In genomic region chr17:82859431-82860403, GRCh38 we compare ENCODE assay signal across 8 cellular contexts. TPM values are rescaled to one million over a fixed set of nuclear protein-coding genes. Genes with fewer than 3 reads are reported as not detected.
DNase-seq lines count a peak whose midpoint lies in the region; FAIRE-seq and TF ChIP-seq lines count a peak whose summit lies in the region.

No MANE protein-coding gene starts in this region.

- TF ChIP-seq CTCF in HFFc6 (IDR thresholded peaks at IDR 0.05) (no peak), keratinocyte (optimal IDR thresholded peaks at IDR 0.05 in 1 of 3, IDR thresholded peaks at IDR 0.05 in 1 of 3, conservative IDR thresholded peaks at IDR 0.05 in 1 of 3; ENCODE audit: extremely low read depth in 1 of 3, insufficient read depth in 2 of 3, low read length in 3 of 3) (no peak)

- H3K4me3 ChIP-seq in BLaER1 treated with 17β-estradiol and CSF1 and Interleukin-3, amounts not matched to agents 10 nM and 100 nM: peak overlapping the region; percentile 40 to 67 (median 56); a peak in 19 of 20 replicates
- H3K4me3 ChIP-seq in keratinocyte (ENCODE audit: control insufficient read depth in 2 of 3, extremely low read depth in 1 of 3, insufficient read depth in 2 of 3, low read depth in 1 of 3, low read length in 3 of 3): no peak overlapping the region

- peak overlapping the region; percentile 75 for H3K27ac Mint-ChIP-seq in HFFc6
- H3K27ac Mint-ChIP-seq in T-helper 2 cell treated with Interferon-gamma antibody and Interleukin-4, amounts not matched to agents 5 μg/mL and 100 μg/mL, for 36 hours: peak overlapping the region; percentile 97

- peaks cover 7% of the 10 kb centered on the region for H3K79me2 ChIP-seq in keratinocyte (ENCODE audit: control insufficient read depth, insufficient read depth, low read length)

- dilution Hi-C loops in keratinocyte (cut with MboI; ENCODE audit: extremely low pct_ligation_motif_present, low sequenced_read_pairs): no loop called here

- peak overlapping the region; percentile 77 to 87 (median 82) for H3K9ac ChIP-seq in BLaER1 treated with 17β-estradiol and CSF1 and Interleukin-3, amounts not matched to agents 10 nM and 100 nM
- H3K9ac ChIP-seq in keratinocyte (ENCODE audit: control insufficient read depth, extremely low read depth, insufficient read depth, low read length): peak overlapping the region; percentile 72

- peak overlapping the region; percentile 88 to 98 (median 93) for H3K27ac ChIP-seq in BLaER1 treated with 17β-estradiol and CSF1 and Interleukin-3, amounts not matched to agents 10 nM and 100 nM
- H3K27ac ChIP-seq in keratinocyte (ENCODE audit: control insufficient read depth, insufficient read depth, low read length): peak overlapping the region; percentile 88

- no peak for FAIRE-seq in keratinocyte (lab: Jason Lieb, UNC)

- no peaks in the 10 kb centered on the region for H3K9me3 ChIP-seq in BLaER1 treated with 17β-estradiol and CSF1 and Interleukin-3, amounts not matched to agents 10 nM and 100 nM (replicated peaks in 1 of 11)
- no peaks in the 10 kb centered on the region for H3K9me3 ChIP-seq in keratinocyte (ENCODE audit: control insufficient read depth, low read depth, low read length)

- H3K4me1 ChIP-seq in BLaER1 treated with 17β-estradiol and CSF1 and Interleukin-3, amounts not matched to agents 10 nM and 100 nM: peaks cover 64 to 72% (median 70%) of the 10 kb centered on the region in 10 experiments
- H3K4me1 ChIP-seq in keratinocyte (ENCODE audit: control insufficient read depth, extremely low read depth, insufficient read depth, low read length): peaks cover 36% of the 10 kb centered on the region

- H3K9me3 Mint-ChIP-seq in HFFc6: no peaks in the 10 kb centered on the region
- no peaks in the 10 kb centered on the region for H3K9me3 Mint-ChIP-seq in T-helper 2 cell treated with Interferon-gamma antibody and Interleukin-4, amounts not matched to agents 5 μg/mL and 100 μg/mL, for 36 hours

- no peak overlapping the region for H2AFZ ChIP-seq in keratinocyte (ENCODE audit: control insufficient read depth, low read length)

- H3K9me1 ChIP-seq in keratinocyte (ENCODE audit: control insufficient read depth, extremely low read depth, insufficient read depth, low read length): no peaks in the 10 kb centered on the region

- H3K4me3 Mint-ChIP-seq in HFFc6: no peak overlapping the region
- H3K4me3 Mint-ChIP-seq in T-helper 2 cell treated with Interferon-gamma antibody and Interleukin-4, amounts not matched to agents 5 μg/mL and 100 μg/mL, for 36 hours: peak overlapping the region; percentile 91

- H3K4me1 Mint-ChIP-seq in HFFc6 (ENCODE audit: low read depth): peaks cover 27% of the 10 kb centered on the region
- peaks cover 54% of the 10 kb centered on the region for H3K4me1 Mint-ChIP-seq in T-helper 2 cell treated with Interferon-gamma antibody and Interleukin-4, amounts not matched to agents 5 μg/mL and 100 μg/mL, for 36 hours (ENCODE audit: low read depth)

- H4K20me1 ChIP-seq in BLaER1 treated with 17β-estradiol and CSF1 and Interleukin-3, amounts not matched to agents 10 nM and 100 nM: peaks cover 0 to 60% (median 38%) of the 10 kb centered on the region in 11 experiments; a peak in 20 of 22 replicates
- no peaks in the 10 kb centered on the region for H4K20me1 ChIP-seq in keratinocyte (ENCODE audit: control insufficient read depth, extremely low read depth, insufficient read depth, low read length)

- DNase-seq in HFFc6 (peak; percentile 5), astrocyte of the hippocampus (ENCODE audit: low read depth, low spot score) (peak; percentile 89), keratinocyte (ENCODE audit: low read depth, low spot score) (no peak), D341Med (ENCODE audit: low spot score) (no peak), NCI-H524 treated with DMSO at 0.1 percent for 48 hours (lab: John Stamatoyannopoulos, UW) (no peak)
- DNase-seq in T-helper 2 cell treated with Interferon-gamma antibody and Interleukin-4, amounts not matched to agents 5 μg/mL and 100 μg/mL, for 36 hours (ENCODE audit: low spot score): peak; percentile 85
- peak; percentile 42 for DNase-seq in stimulated activated CD4-positive, alpha-beta T cell treated with anti-CD3 and anti-CD28 coated beads, Interleukin-2, amount 100 ng/mL, for 4 hours (ENCODE audit: low read depth)

- H3K36me3 Mint-ChIP-seq in HFFc6 (ENCODE audit: low read depth): no peaks in the 10 kb centered on the region
- peaks cover 32% of the 10 kb centered on the region for H3K36me3 Mint-ChIP-seq in T-helper 2 cell treated with Interferon-gamma antibody and Interleukin-4, amounts not matched to agents 5 μg/mL and 100 μg/mL, for 36 hours (ENCODE audit: low read depth)

- H3K27me3 Mint-ChIP-seq in HFFc6 (ENCODE audit: insufficient read depth): no peaks in the 10 kb centered on the region; the same call in 1 of the 2 replicates
- H3K27me3 Mint-ChIP-seq in T-helper 2 cell treated with Interferon-gamma antibody and Interleukin-4, amounts not matched to agents 5 μg/mL and 100 μg/mL, for 36 hours (ENCODE audit: low read depth): no peaks in the 10 kb centered on the region

- H3K27me3 ChIP-seq in BLaER1 treated with 17β-estradiol and CSF1 and Interleukin-3, amounts not matched to agents 10 nM and 100 nM: 0 out of 22 replicates have a peak, but pooled peaks cover 0 to under 1% (median 0%) of the 10 kb centered on the region in 11 experiments
- H3K27me3 ChIP-seq in keratinocyte (ENCODE audit: control insufficient read depth, extremely low read depth, insufficient read depth, low read length): no peaks in the 10 kb centered on the region

- H3K36me3 ChIP-seq in BLaER1 treated with 17β-estradiol and CSF1 and Interleukin-3, amounts not matched to agents 10 nM and 100 nM: peaks cover 0 to 14% (median 10%) of the 10 kb centered on the region in 11 experiments; a peak in 10 of 22 replicates
- H3K36me3 ChIP-seq in keratinocyte (ENCODE audit: control insufficient read depth in 2 of 2, extremely low read depth in 1 of 2, insufficient read depth in 2 of 2, low read length in 2 of 2): no peaks in the 10 kb centered on the region

- peak overlapping the region; percentile 92 to 100 (median 99) for H3K4me2 ChIP-seq in BLaER1 treated with 17β-estradiol and CSF1 and Interleukin-3, amounts not matched to agents 10 nM and 100 nM
- H3K4me2 ChIP-seq in keratinocyte (ENCODE audit: control insufficient read depth, extremely low read depth, insufficient read depth, low read depth, low read length): no peak overlapping the region

RNA-seq across cellular contexts. Expression of gene ZNF750, which starts 19.9 kb away (rescaled TPM):
- total RNA-seq in HFFc6 (2021; fragmentation: NEBNext Ultra II Directional; extraction: Animal tissue kit (Norgen Biotek cat#: 25700)): not detected
- 1.8 to 9.6 TPM (median 5.5 TPM) in 3 replicates for polyA plus RNA-seq in keratinocyte
- polyA plus RNA-seq in keratinocyte (2011; ENCODE audit: low read depth): 23.7 TPM
- polyA plus RNA-seq in keratinocyte (2011; cell fraction: cytosol; rRNA removed): 4.5 and 4.8 TPM in 2 replicates
- polyA plus RNA-seq in keratinocyte (2011; cell fraction: nucleus; rRNA removed): 11.0 and 12.9 TPM in 2 replicates
- polyA plus RNA-seq in keratinocyte (2012; ENCODE audit: low replicate concordance): 2.3 and 43.8 TPM in 2 replicates
- 2.2 to 8.9 TPM (median 6.0 TPM) in 3 replicates for polyA minus RNA-seq in keratinocyte
- 3.3 TPM for polyA minus RNA-seq in keratinocyte (2011; cell fraction: cytosol; rRNA and poly(A)+ RNA removed)
- polyA minus RNA-seq in keratinocyte (2011; cell fraction: nucleus; rRNA and poly(A)+ RNA removed): 8.4 and 9.1 TPM in 2 replicates

Comparison
In these comparisons a context has a peak if more than half of its experiments do, and no peak if none do; other contexts are left out.
1. H3K4me3 ChIP-seq: peak in BLaER1 treated with 17β-estradiol and CSF1 and Interleukin-3, amounts not matched to agents 10 nM and 100 nM (10 of 10); none in keratinocyte (0 of 3).
2. DNase-seq: peak in HFFc6 (single experiment), T-helper 2 cell treated with Interferon-gamma antibody and Interleukin-4, amounts not matched to agents 5 μg/mL and 100 μg/mL, for 36 hours (single experiment), astrocyte of the hippocampus (single experiment) and stimulated activated CD4-positive, alpha-beta T cell treated with anti-CD3 and anti-CD28 coated beads, Interleukin-2, amount 100 ng/mL, for 4 hours (single experiment); none in keratinocyte (single experiment), D341Med (single experiment) and NCI-H524 treated with DMSO at 0.1 percent for 48 hours (single experiment).